ENCODE assay signal across 20 cellular contexts in the genomic region with DNA sequence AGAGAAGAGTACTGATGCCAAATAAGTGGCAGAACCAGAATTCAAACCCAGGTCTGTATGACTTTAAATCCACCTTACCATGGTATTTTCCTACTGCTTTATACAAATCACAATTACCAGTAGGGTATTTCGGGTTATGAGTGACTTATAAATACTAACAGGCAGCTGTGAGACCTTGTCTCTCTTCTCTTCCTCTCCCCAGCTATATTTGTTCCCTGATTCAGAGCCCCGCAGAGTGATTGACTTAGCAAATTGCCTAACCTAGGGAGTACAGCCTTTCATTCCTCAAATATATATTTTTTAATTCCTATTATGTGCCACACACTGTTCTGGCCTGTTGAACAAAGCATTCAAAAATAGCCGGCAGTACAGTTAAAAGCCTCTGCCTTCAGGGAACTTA.
DNase-seq lines count a peak whose midpoint lies in the region; ATAC-seq, FAIRE-seq and TF ChIP-seq lines count a peak whose summit lies in the region.
"Had no signal": no experiment of that assay in that cellular context is flagged by ENCODE, and none has a peak within 500 bp of the region (broad histone marks: within the 10 kb centered on the region; RNA-seq: fewer than 3 reads in every experiment).

No MANE protein-coding gene starts in this region.

- no peaks in the 10 kb centered on the region for H3K27me3 ChIP-seq in smooth muscle cell (ENCODE audit: low read depth)
- H3K27me3 ChIP-seq: BLaER1, Peyer's patch had no signal

- no peak overlapping the region for H3K4me3 ChIP-seq in smooth muscle cell
- H3K4me3 ChIP-seq: BLaER1, Peyer's patch had no signal

- no peak for ATAC-seq in GM21786 (IDR thresholded peaks at IDR 0.05; ENCODE audit: unreplicated experiment)
- no peak for ATAC-seq in HG03139 (IDR thresholded peaks at IDR 0.05; ENCODE audit: unreplicated experiment)

- DNase-seq in LHCN-M2 (ENCODE audit: low read depth) (peak; percentile 17), epithelial cell of prostate (ENCODE audit: low read depth, low spot score) (no peak), myocyte (ENCODE audit: low read depth) (peak; percentile 88), smooth muscle cell (lab: John Stamatoyannopoulos, UW; ENCODE audit: unreplicated experiment) (no peak), GM12891 (ENCODE audit: insufficient read length, low spot score) (no peak)
- DNase-seq: ACHN; Caco-2; CD4-positive, alpha-beta memory T cell; Karpas-422; NCI-H1417; NCI-H1694 treated with DMSO at 0.1 percent for 48 hours; NCI-H2081 treated with DMSO at 0.1 percent for 48 hours; NCI-H446; NCI-H526; Peyer's patch had no signal

- FAIRE-seq in GM12891 (lab: Jason Lieb, UNC) = no peak
- FAIRE-seq: GM12892, H1 had no signal

- 90% methylated on average over 3 of the region's 3 CpGs for WGBS in smooth muscle cell (ENCODE audit: low lambda C conversion rate)

- H3K36me3 ChIP-seq in smooth muscle cell (ENCODE audit: low read depth) = no peaks in the 10 kb centered on the region
- H3K36me3 ChIP-seq: BLaER1, Peyer's patch had no signal

- H3K4me1 ChIP-seq in smooth muscle cell (ENCODE audit: low read depth) = no peaks in the 10 kb centered on the region
- H3K4me1 ChIP-seq: BLaER1 had no signal

- no peaks in the 10 kb centered on the region for H3K9me3 ChIP-seq in smooth muscle cell (replicated peaks; ENCODE audit: low read depth)
- H3K9me3 ChIP-seq: BLaER1, Caco-2, Peyer's patch had no signal

- no peaks in the 10 kb centered on the region for H3F3A ChIP-seq in smooth muscle cell (ENCODE audit: low read depth)

- no peak overlapping the region for H3K4me2 ChIP-seq in smooth muscle cell
- H3K4me2 ChIP-seq: BLaER1 had no signal

- H2AFZ ChIP-seq in smooth muscle cell (ENCODE audit: low read depth) = no peak overlapping the region

- peaks cover 13% of the 10 kb centered on the region for H4K20me1 ChIP-seq in smooth muscle cell (ENCODE audit: low read depth)
- H4K20me1 ChIP-seq: BLaER1 had no signal

- TF ChIP-seq CTCF in smooth muscle cell (IDR thresholded peaks at IDR 0.05; ENCODE audit: borderline replicate concordance, insufficient read depth, poor library complexity, severe bottlenecking) = no peak

- peaks cover 32% of the 10 kb centered on the region for H3K79me2 ChIP-seq in smooth muscle cell (ENCODE audit: low read depth)

- H3K27ac ChIP-seq in epithelial cell of prostate = peak overlapping the region; percentile 57
- peak overlapping the region; percentile 69 for H3K27ac ChIP-seq in smooth muscle cell (ENCODE audit: low read depth)
- H3K27ac ChIP-seq: BLaER1, Peyer's patch had no signal

- no peak overlapping the region for H3K9ac ChIP-seq in smooth muscle cell (ENCODE audit: low read depth)
- H3K9ac ChIP-seq: BLaER1 had no signal

- no peak for TF ChIP-seq POLR2A in GM12891 (IDR thresholded peaks at IDR 0.05; ENCODE audit: low read depth, low read length)

TF ChIP-seq in GM12891, 5 proteins besides CTCF, POLR2A, EP300 and RAD21:
- TF ChIP-seq POLR2AphosphoS5 (IDR thresholded peaks at IDR 0.05; ENCODE audit: low read depth, low read length) (no peak), SPI1 (IDR thresholded peaks at IDR 0.05; ENCODE audit: low read depth, low read length) (no peak), POU2F2 (IDR thresholded peaks at IDR 0.05; ENCODE audit: low read depth, low read length) (no peak)

Comparison
In these comparisons a context has a peak if more than half of its experiments do, and no peak if none do; other contexts are left out.
1. DNase-seq: peak in LHCN-M2 (single experiment) and myocyte (single experiment); none in epithelial cell of prostate (single experiment), smooth muscle cell (single experiment) and GM12891 (single experiment).